In genomic region chr3:46564190-46565112, GRCh38 we compare ENCODE assay signal across 23 cellular contexts. TPM values are rescaled to one million over a fixed set of nuclear protein-coding genes. Genes with fewer than 3 reads are reported as not detected.
DNase-seq lines count a peak whose midpoint lies in the region; ATAC-seq, FAIRE-seq and TF ChIP-seq lines count a peak whose summit lies in the region.
"Had no signal": no experiment of that assay in that cellular context is flagged by ENCODE, and none has a peak within 500 bp of the region (broad histone marks: within the 10 kb centered on the region; RNA-seq: fewer than 3 reads in every experiment).

No MANE protein-coding gene starts in this region.

- WGBS in small intestine, 3 donors, result 85 to 95% (median 89%) methylated on average over 5 to 6 of the region's 6 CpGs

- peaks cover 6% of the 10 kb centered on the region for H3F3A ChIP-seq in neural progenitor cell (ENCODE audit: low read depth)

- CTCF ChIA-PET in activated CD8-positive, alpha-beta T cell treated with anti-CD3 and anti-CD28 coated beads, Interleukin-2, amount 10 ng/mL, durations not matched to agents 7 days and 5 days (lab: Charles Lee), result interaction anchor here (0.8 to 1.8 kb wide), 4 partner anchors 11 to 75 kb away, joined by 3 to 25 read pairs (median 4); no protein-coding TSS in a partner anchor

- H3K27me3 ChIP-seq in neural progenitor cell (peaks cover 57% of the 10 kb centered on the region), small intestine (ENCODE audit: control insufficient read depth in 2 of 2, insufficient read depth in 2 of 2, low read length in 2 of 2) (no peaks in the 10 kb centered on the region)
- H3K27me3 ChIP-seq: right lobe of liver had no signal

- H3K27ac ChIP-seq in neural progenitor cell (no peak overlapping the region), small intestine (ENCODE audit: low read depth in 1 of 2, low read length in 1 of 2) (no peak overlapping the region)
- H3K27ac ChIP-seq: esophagus muscularis mucosa, hepatocyte, tibial nerve had no signal

- peaks cover 28% of the 10 kb centered on the region for H3K4me1 Mint-ChIP-seq in neural progenitor cell
- H3K4me1 Mint-ChIP-seq in activated CD8-positive, alpha-beta T cell treated with anti-CD3 and anti-CD28 coated beads, Interleukin-2, amount 10 ng/mL, durations not matched to agents 7 days and 5 days (ENCODE audit: low read depth), result peaks cover 17% of the 10 kb centered on the region

- H3K36me3 Mint-ChIP-seq in neural progenitor cell, result no peaks in the 10 kb centered on the region
- H3K36me3 Mint-ChIP-seq in activated CD8-positive, alpha-beta T cell treated with anti-CD3 and anti-CD28 coated beads, Interleukin-2, amount 10 ng/mL, durations not matched to agents 7 days and 5 days (ENCODE audit: low read depth), result no peaks in the 10 kb centered on the region

- H3K4me3 ChIP-seq in neural progenitor cell (no peak overlapping the region), small intestine (ENCODE audit: low read depth in 1 of 2, low read length in 2 of 2) (no peak overlapping the region)
- H3K4me3 ChIP-seq: hepatocyte had no signal

- no peaks in the 10 kb centered on the region for H3K79me2 ChIP-seq in neural progenitor cell (ENCODE audit: low read depth)
- H3K79me2 ChIP-seq: hepatocyte had no signal

- DNase-seq in AG08395 (ENCODE audit: low spot score) (peak; percentile 56), RPMI7951 (ENCODE audit: low read depth) (peak; percentile 33), cardiac septum (ENCODE audit: low spot score) (peak; percentile 83), neural progenitor cell (ENCODE audit: low spot score) (no peak), MV-4-11 (lab: John Stamatoyannopoulos, UW) (no peak), small intestine (no peak)
- no peak for DNase-seq in activated CD8-positive, alpha-beta memory T cell treated with anti-CD3 and anti-CD28 coated beads for 24 hours
- no peak for DNase-seq in activated CD8-positive, alpha-beta T cell treated with anti-CD3 and anti-CD28 coated beads, Interleukin-2, amount 10 ng/mL, durations not matched to agents 7 days and 5 days
- DNase-seq: activated CD4-positive, CD25-positive, alpha-beta regulatory T cell; activated gamma-delta T cell treated with Interleukin-2 at 50 U/mL for 16 hours; aorta; GDM1; left colon; NCI-H1048; NCI-H774; right lobe of liver had no signal

- H3K27ac Mint-ChIP-seq in neural progenitor cell, result no peak overlapping the region
- no peak overlapping the region for H3K27ac Mint-ChIP-seq in activated CD8-positive, alpha-beta T cell treated with anti-CD3 and anti-CD28 coated beads, Interleukin-2, amount 10 ng/mL, durations not matched to agents 7 days and 5 days

- ATAC-seq in activated CD8-positive, alpha-beta T cell treated with anti-CD3 and anti-CD28 coated beads, Interleukin-2, amount 10 ng/mL, durations not matched to agents 7 days and 5 days, result no peak
- ATAC-seq: HCT116 had no signal

- H3K4me1 ChIP-seq in neural progenitor cell (peaks cover 9% of the 10 kb centered on the region), small intestine (ENCODE audit: control insufficient read depth in 2 of 2, insufficient read depth in 1 of 2, low read depth in 1 of 2, low read length in 1 of 2) (no peaks in the 10 kb centered on the region)

- peaks cover 4% of the 10 kb centered on the region for H3K9me3 Mint-ChIP-seq in neural progenitor cell
- H3K9me3 Mint-ChIP-seq in activated CD8-positive, alpha-beta T cell treated with anti-CD3 and anti-CD28 coated beads, Interleukin-2, amount 10 ng/mL, durations not matched to agents 7 days and 5 days (ENCODE audit: insufficient read depth), result peaks cover 3% of the 10 kb centered on the region

- H3K9me3 ChIP-seq in neural progenitor cell (ENCODE audit: low read depth), result no peaks in the 10 kb centered on the region
- H3K9me3 ChIP-seq in small intestine (ENCODE audit: control insufficient read depth, low read depth), result no peaks in the 10 kb centered on the region
- H3K9me3 ChIP-seq: right lobe of liver had no signal

- no peak for FAIRE-seq in small intestine (lab: Jason Lieb, UNC)
- FAIRE-seq: A204.1, RCC 7860 had no signal

- H3K36me3 ChIP-seq in neural progenitor cell (no peaks in the 10 kb centered on the region), small intestine (ENCODE audit: control insufficient read depth in 2 of 2, insufficient read depth in 2 of 2, low read length in 2 of 2) (no peaks in the 10 kb centered on the region)
- H3K36me3 ChIP-seq: esophagus muscularis mucosa, right lobe of liver, tibial nerve had no signal

- H3K9ac ChIP-seq in neural progenitor cell, result no peak overlapping the region

- POLR2A ChIA-PET in activated CD8-positive, alpha-beta T cell treated with anti-CD3 and anti-CD28 coated beads, Interleukin-2, amount 10 ng/mL, durations not matched to agents 7 days and 5 days (lab: Charles Lee), result interaction anchor here (1.1 kb wide), 1 partner anchor 25 kb away, joined by 3 read pairs; no protein-coding TSS in a partner anchor

- no peak for TF ChIP-seq CTCF in neural progenitor cell (IDR thresholded peaks at IDR 0.05)

- H3K4me2 ChIP-seq in neural progenitor cell, result no peak overlapping the region

- intact Hi-C loops in cardiac septum (cut with DNase I), result no loop called here

- H4K20me1 ChIP-seq in neural progenitor cell (ENCODE audit: low read depth), result no peaks in the 10 kb centered on the region

- no peak overlapping the region for H2AFZ ChIP-seq in neural progenitor cell (replicated peaks)
- H2AFZ ChIP-seq: hepatocyte had no signal

- peaks cover 14% of the 10 kb centered on the region for H3K27me3 Mint-ChIP-seq in neural progenitor cell (ENCODE audit: insufficient read depth, low read depth)
- peaks cover 52% of the 10 kb centered on the region for H3K27me3 Mint-ChIP-seq in activated CD8-positive, alpha-beta T cell treated with anti-CD3 and anti-CD28 coated beads, Interleukin-2, amount 10 ng/mL, durations not matched to agents 7 days and 5 days (ENCODE audit: low read depth)

- peak overlapping the region; percentile 48 for H3K4me3 Mint-ChIP-seq in neural progenitor cell
- no peak overlapping the region for H3K4me3 Mint-ChIP-seq in activated CD8-positive, alpha-beta T cell treated with anti-CD3 and anti-CD28 coated beads, Interleukin-2, amount 10 ng/mL, durations not matched to agents 7 days and 5 days

RNA-seq across cellular contexts. Expression of gene LRRC2, which starts 1.7 kb away (rescaled TPM):
- total RNA-seq in RPMI7951 (2014; rRNA removed; shearing (Covaris generic)), result 0.12 and 0.59 TPM in 2 replicates
- total RNA-seq in cardiac septum (70.6 TPM), neural progenitor cell (ENCODE audit: low replicate concordance) (not detected in 2 replicates)
- total RNA-seq in activated CD8-positive, alpha-beta T cell treated with anti-CD3 and anti-CD28 coated beads, Interleukin-2, amount 10 ng/mL, durations not matched to agents 7 days and 5 days, result under 1 TPM in 1 of 2 experiments, not detected in 1; 0.11 TPM
- polyA plus RNA-seq in small intestine, result under 1 TPM in 2 of 3 donors, not detected in 1; 0.22 to 0.66 TPM

RNA-seq across cellular contexts. Expression of gene FAM240A, which starts 47.9 kb away (rescaled TPM):
- not detected in 2 replicates for total RNA-seq in RPMI7951 (2014; rRNA removed; shearing (Covaris generic))
- not detected for total RNA-seq in cardiac septum
- not detected in 2 replicates for total RNA-seq in neural progenitor cell (ENCODE audit: low replicate concordance)
- total RNA-seq in activated CD8-positive, alpha-beta T cell treated with anti-CD3 and anti-CD28 coated beads, Interleukin-2, amount 10 ng/mL, durations not matched to agents 7 days and 5 days, result not detected
- polyA plus RNA-seq in small intestine, result not detected
- total RNA-seq: aorta, dermis microvascular lymphatic vessel endothelial cell, esophagus muscularis mucosa, hepatocyte, left colon, right lobe of liver had no signal
- polyA plus RNA-seq: aorta, hepatocyte had no signal

Comparison
In these comparisons a context has a peak if more than half of its experiments do, and no peak if none do; other contexts are left out.
1. DNase-seq: peak in AG08395 (single experiment), RPMI7951 (single experiment) and cardiac septum (single experiment); none in neural progenitor cell (single experiment), activated CD8-positive, alpha-beta memory T cell treated with anti-CD3 and anti-CD28 coated beads for 24 hours (single experiment), activated CD8-positive, alpha-beta T cell treated with anti-CD3 and anti-CD28 coated beads, Interleukin-2, amount 10 ng/mL, durations not matched to agents 7 days and 5 days (single experiment), MV-4-11 (single experiment) and small intestine (single experiment).
2. RNA of gene LRRC2, which starts 1.7 kb away (total RNA-seq): 70.6 TPM in cardiac septum (single experiment); 0.12 to 0.59 TPM in RPMI7951, 0.11 TPM in activated CD8-positive, alpha-beta T cell treated with anti-CD3 and anti-CD28 coated beads, Interleukin-2, amount 10 ng/mL, durations not matched to agents 7 days and 5 days and not detected in neural progenitor cell; every median in the first group is over 10 times any median in the second.